ENCODE assay signal across 8 cellular contexts in genomic region chr9:21558627-21559401, GRCh38.
DNase-seq lines count a peak whose midpoint lies in the region; ATAC-seq and TF ChIP-seq lines count a peak whose summit lies in the region.

No MANE protein-coding gene starts in this region.

- intact Hi-C loops in upper lobe of right lung (cut with DNase I): no loop called here

- peak overlapping the region; percentile 75 for H3K4me3 ChIP-seq in AG04450 (ENCODE audit: low read depth, low read length)
- H3K4me3 ChIP-seq in mesodermal cell (ENCODE audit: extremely low read depth, insufficient read depth, low read length, poor library complexity, severe bottlenecking): peak overlapping the region; percentile 80
- peak overlapping the region; percentile 50 for H3K4me3 ChIP-seq in upper lobe of right lung

- ATAC-seq in GM18909 (IDR thresholded peaks at IDR 0.05; ENCODE audit: poor library complexity, unreplicated experiment): peak; percentile 39
- no peak for ATAC-seq in upper lobe of right lung

- H3K27ac ChIP-seq in AG04450 (ENCODE audit: low read depth, low read length) (peak overlapping the region; percentile 72), mesodermal cell (ENCODE audit: low read depth, low read length, severe bottlenecking) (no peak overlapping the region), upper lobe of right lung (no peak overlapping the region)

- no peaks in the 10 kb centered on the region for H3K36me3 Mint-ChIP-seq in IgD-negative memory B cell

- DNase-seq in AG04450 (ENCODE audit: low read depth, low spot score): no peak
- peak; percentile 10 for DNase-seq in central memory CD4-positive, alpha-beta T cell
- peak; percentile 43 for DNase-seq in upper lobe of right lung
- DNase-seq in activated effector memory CD4-positive, alpha-beta T cell treated with anti-CD3 and anti-CD28 coated beads, Interleukin-2, amount 50 U/mL, for 16 hours: no peak
- no peak for DNase-seq in NCI-H1694 (lab: John Stamatoyannopoulos, UW)

- H3K27me3 Mint-ChIP-seq in IgD-negative memory B cell: peaks cover 25% of the 10 kb centered on the region

- POLR2A ChIA-PET in AG04450 (lab: Yijun Ruan, JAX): interaction anchor here (0.7 to 2.0 kb wide), 5 partner anchors 9 to 244 kb away, joined by 3 to 8 read pairs (median 4); no protein-coding TSS in a partner anchor

- H3K27ac Mint-ChIP-seq in IgD-negative memory B cell: no peak overlapping the region

- H3K4me3 Mint-ChIP-seq in IgD-negative memory B cell: peak overlapping the region; percentile 62 to 85 (median 78)

- no peaks in the 10 kb centered on the region for H3K27me3 ChIP-seq in AG04450 (ENCODE audit: control insufficient read depth, insufficient read depth, low read length)
- H3K27me3 ChIP-seq in upper lobe of right lung: peaks cover 67% of the 10 kb centered on the region

- H3K9me3 ChIP-seq in AG04450 (ENCODE audit: control insufficient read depth, insufficient read depth, low read length): no peaks in the 10 kb centered on the region
- no peaks in the 10 kb centered on the region for H3K9me3 ChIP-seq in mesodermal cell (ENCODE audit: control insufficient read depth, low read length)
- no peaks in the 10 kb centered on the region for H3K9me3 ChIP-seq in upper lobe of right lung

- H3K36me3 ChIP-seq in mesodermal cell (ENCODE audit: control insufficient read depth, insufficient read depth, low read length) (no peaks in the 10 kb centered on the region), upper lobe of right lung (no peaks in the 10 kb centered on the region)

- H3K9me3 Mint-ChIP-seq in IgD-negative memory B cell: no peaks in the 10 kb centered on the region

- CTCF ChIA-PET in AG04450 (lab: Charles Lee): interaction anchor here (1.1 to 2.0 kb wide), 5 partner anchors 17 to 230 kb away, joined by 3 to 15 read pairs (median 5); no protein-coding TSS in a partner anchor

- TF ChIP-seq CTCF in AG04450 (IDR thresholded peaks at IDR 0.05; ENCODE audit: low read depth, low read length) (no peak), upper lobe of right lung (IDR thresholded peaks at IDR 0.05) (no peak)

- peaks cover 2 to 7% (median 7%) of the 10 kb centered on the region in 3 donors for H3K4me1 Mint-ChIP-seq in IgD-negative memory B cell

- 0 to 1% methylated on average over 12 to 22 of the region's 40 CpGs for WGBS in mesodermal cell (ENCODE audit: insufficient coverage in 2 of 2), 2 experiments

- no peaks in the 10 kb centered on the region for H3K4me1 ChIP-seq in mesodermal cell (ENCODE audit: control insufficient read depth, insufficient read depth, low read length, poor library complexity, severe bottlenecking)
- peaks cover 11% of the 10 kb centered on the region for H3K4me1 ChIP-seq in upper lobe of right lung

Comparison
In these comparisons a context has a peak if more than half of its experiments do, and no peak if none do; other contexts are left out.
1. DNase-seq: peak in central memory CD4-positive, alpha-beta T cell (single experiment) and upper lobe of right lung (single experiment); none in AG04450 (single experiment), activated effector memory CD4-positive, alpha-beta T cell treated with anti-CD3 and anti-CD28 coated beads, Interleukin-2, amount 50 U/mL, for 16 hours (single experiment) and NCI-H1694 (single experiment).
2. Peak in every context shown above with its lines, with median percentiles within 50 percentile points of each other: H3K4me3 ChIP-seq.